Comparison of ENCODE assay signal across 8 cellular contexts in the genomic region with DNA sequence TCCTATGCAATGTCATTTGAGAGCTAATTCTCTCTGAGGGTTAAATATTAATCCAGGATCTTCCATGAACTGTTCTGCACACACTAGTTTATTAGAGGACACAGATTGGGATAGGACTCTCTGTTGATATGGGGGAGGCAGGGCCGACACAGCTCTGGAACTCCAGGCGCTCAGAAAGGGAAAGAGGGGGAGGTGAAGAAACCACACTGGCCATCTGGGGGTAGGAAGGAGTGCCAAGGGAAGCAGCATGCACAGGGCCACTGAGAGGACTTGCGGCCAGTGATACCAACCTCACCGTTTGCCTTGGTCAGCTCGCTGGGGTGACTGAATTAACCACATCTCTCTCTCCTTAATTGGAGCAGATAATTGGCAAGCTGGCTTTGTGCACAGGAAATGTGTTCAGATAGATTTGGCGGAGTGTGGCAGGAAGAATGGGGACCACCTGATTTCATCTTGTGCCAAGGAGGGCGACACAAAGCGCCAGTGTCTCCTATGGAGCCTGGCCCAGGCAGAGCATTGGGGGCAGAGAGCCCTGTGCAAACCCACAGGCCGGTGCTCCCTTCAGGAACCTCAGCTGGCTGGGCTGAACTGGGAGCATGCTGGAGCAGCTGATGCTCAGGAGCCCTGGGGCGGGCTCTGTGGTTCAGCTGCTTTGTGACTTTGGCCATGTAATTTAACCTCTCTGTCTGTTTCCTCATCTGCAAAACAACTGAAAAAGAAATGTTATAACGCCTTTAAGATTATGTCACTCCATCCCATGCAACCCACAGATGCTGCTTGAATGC. TPM values are rescaled to one million over a fixed set of nuclear protein-coding genes. Genes with fewer than 3 reads are reported as not detected.
DNase-seq lines count a peak whose midpoint lies in the region; ATAC-seq and TF ChIP-seq lines count a peak whose summit lies in the region.

No MANE protein-coding gene starts in this region.

- in situ Hi-C loops in GM13976 (cut with MboI; ENCODE audit: low sequenced_read_pairs, unreplicated experiment) = no loop called here

- peak overlapping the region; percentile 39 to 43 for H3K4me3 Mint-ChIP-seq in CD14-positive monocyte
- peak overlapping the region; percentile 11 for H3K4me3 Mint-ChIP-seq in central memory CD8-positive, alpha-beta T cell

- peaks cover 19% of the 10 kb centered on the region for H3K4me1 ChIP-seq in mesodermal cell (ENCODE audit: control insufficient read depth, insufficient read depth, low read length, poor library complexity, severe bottlenecking)
- peaks cover 0 to 35% (median 14%) of the 10 kb centered on the region in 3 donors for H3K4me1 ChIP-seq in esophagus squamous epithelium

- TF ChIP-seq CTCF in CD14-positive monocyte (IDR thresholded peaks at IDR 0.05) = no peak
- TF ChIP-seq CTCF in esophagus squamous epithelium (IDR thresholded peaks at IDR 0.05) = no peak
- TF ChIP-seq CTCF in GM13976 (IDR thresholded peaks at IDR 0.05; ENCODE audit: borderline replicate concordance, control extremely low read depth, extremely low read depth, insufficient read depth, missing control alignments) = no peak

- H3K4me3 ChIP-seq in mesodermal cell (ENCODE audit: extremely low read depth, insufficient read depth, low read length, poor library complexity, severe bottlenecking) (no peak overlapping the region), esophagus squamous epithelium (no peak overlapping the region)

- 79 to 90% methylated on average over 10 of the region's 11 CpGs for WGBS in mesodermal cell (ENCODE audit: insufficient coverage in 2 of 2), 2 experiments
- WGBS in esophagus squamous epithelium, 2 donors = 77 to 86% methylated on average over 2 to 11 of the region's 11 CpGs

- H3K27ac Mint-ChIP-seq in CD14-positive monocyte = peak overlapping the region in 6 of 7 donors; percentile 39 to 93 (median 82)
- peak overlapping the region; percentile 20 for H3K27ac Mint-ChIP-seq in central memory CD8-positive, alpha-beta T cell (ENCODE audit: low read depth)

- peaks cover 0 to 3% of the 10 kb centered on the region in 2 donors for H3K36me3 Mint-ChIP-seq in CD14-positive monocyte
- H3K36me3 Mint-ChIP-seq in central memory CD8-positive, alpha-beta T cell (ENCODE audit: insufficient read depth) = peaks cover 3% of the 10 kb centered on the region

- no peaks in the 10 kb centered on the region for H3K27me3 ChIP-seq in esophagus squamous epithelium

- H3K9me3 ChIP-seq in mesodermal cell (ENCODE audit: control insufficient read depth, low read length) (no peaks in the 10 kb centered on the region), esophagus squamous epithelium (no peaks in the 10 kb centered on the region)

- H3K27me3 Mint-ChIP-seq in CD14-positive monocyte (ENCODE audit: low read depth in 3 of 3) = peaks cover 0 to 5% (median 3%) of the 10 kb centered on the region in 3 donors
- H3K27me3 Mint-ChIP-seq in central memory CD8-positive, alpha-beta T cell = peaks cover 9% of the 10 kb centered on the region

- peaks cover 0 to 2% (median 0%) of the 10 kb centered on the region in 7 donors for H3K9me3 Mint-ChIP-seq in CD14-positive monocyte
- H3K9me3 Mint-ChIP-seq in central memory CD8-positive, alpha-beta T cell = no peaks in the 10 kb centered on the region

- H3K27ac ChIP-seq in mesodermal cell (ENCODE audit: low read depth, low read length, severe bottlenecking) (peak overlapping the region; percentile 92), esophagus squamous epithelium (peak overlapping the region in 1 of 4 donors; percentile 13)

- intact Hi-C loops in CD14-positive monocyte (cut with micrococcal nuclease) (no loop called here), esophagus squamous epithelium (cut with DNase I) (loop anchor here (10.0 kb wide), 1 partner anchor 90 kb away; no protein-coding TSS in a partner anchor)

- H3K4me1 Mint-ChIP-seq in CD14-positive monocyte = peaks cover 32% of the 10 kb centered on the region
- peaks cover 21% of the 10 kb centered on the region for H3K4me1 Mint-ChIP-seq in central memory CD8-positive, alpha-beta T cell

- DNase-seq in CD14-positive monocyte (ENCODE audit: low spot score) (no peak), HuH-7 (ENCODE audit: low spot score) (peak; percentile 65), esophagus squamous epithelium (lab: John Stamatoyannopoulos, UW) (no peak), HCEC 1CT (no peak), GM13976 (ENCODE audit: low spot score) (no peak), NCI-H526 treated with DMSO at 0.1 percent for 48 hours (lab: John Stamatoyannopoulos, UW) (no peak)
- no peak for DNase-seq in central memory CD8-positive, alpha-beta T cell (ENCODE audit: low spot score in 2 of 2)

- TF ChIP-seq POLR2A in esophagus squamous epithelium (IDR thresholded peaks at IDR 0.05) = no peak

- peak; percentile 26 for ATAC-seq in central memory CD8-positive, alpha-beta T cell (replicated peaks; ENCODE audit: extremely low read depth, poor library complexity, severe bottlenecking)

- H3K36me3 ChIP-seq in mesodermal cell (ENCODE audit: control insufficient read depth, insufficient read depth, low read length) = no peaks in the 10 kb centered on the region
- H3K36me3 ChIP-seq in esophagus squamous epithelium = no peaks in the 10 kb centered on the region

RNA-seq across cellular contexts. Expression of a gene that starts 25.4 kb away (rescaled TPM):
- polyA plus RNA-seq in CD14-positive monocyte = 10 to 100 TPM; 11.8 to 18.2 TPM
- 12.5 TPM for polyA plus RNA-seq in mesodermal cell (2013, experiment 1 of 2)
- polyA plus RNA-seq in mesodermal cell (2013, experiment 2 of 2) = 14.0 TPM
- 10 to 100 TPM; 11.7 to 35.1 (median 22.3) TPM for total RNA-seq in esophagus squamous epithelium
